3 cellular contexts compared by ENCODE assay signal in genomic region chr2:236696866-236697265, GRCh38.
"Had no signal": no experiment of that assay in that cellular context is flagged by ENCODE, and none has a peak within 500 bp of the region (broad histone marks: within the 10 kb centered on the region; RNA-seq: fewer than 3 reads in every experiment).

No MANE protein-coding gene starts in this region.

- DNase-seq: GDM1, GF-D8 had no signal

- H3K4me3 ChIP-seq: GM12878 had no signal
